In genomic region chr10:70051878-70052277, GRCh38 we compare ENCODE assay signal across 10 cellular contexts. TPM values are rescaled to one million over a fixed set of nuclear protein-coding genes. Genes with fewer than 3 reads are reported as not detected.
A peak's percentile ranks its signal among the peaks of the same experiment; 100 is the strongest.
DNase-seq lines count a peak whose midpoint lies in the region; ATAC-seq and TF ChIP-seq lines count a peak whose summit lies in the region.
"Had no signal": no experiment of that assay in that cellular context is flagged by ENCODE, and none has a peak within 500 bp of the region (broad histone marks: within the 10 kb centered on the region; RNA-seq: fewer than 3 reads in every experiment).

No MANE protein-coding gene starts in this region.

- in situ Hi-C loops in astrocyte of the spinal cord (cut with HindIII; ENCODE audit: low sequenced_read_pairs) = no loop called here

- H3K9me3 ChIP-seq in cardiac muscle cell (ENCODE audit: low read depth) = no peaks in the 10 kb centered on the region
- no peaks in the 10 kb centered on the region for H3K9me3 ChIP-seq in right cardiac atrium (ENCODE audit: control insufficient read depth, low read length)
- no peaks in the 10 kb centered on the region for H3K9me3 ChIP-seq in lower lobe of right lung
- H3K9me3 ChIP-seq in thoracic aorta = no peaks in the 10 kb centered on the region
- H3K9me3 ChIP-seq in Peyer's patch = no peaks in the 10 kb centered on the region

- H3K36me3 ChIP-seq in cardiac muscle cell (no peaks in the 10 kb centered on the region), lower lobe of right lung (no peaks in the 10 kb centered on the region), thoracic aorta (no peaks in the 10 kb centered on the region), Peyer's patch (no peaks in the 10 kb centered on the region)

- DNase-seq in cardiac muscle cell (ENCODE audit: low read depth in 1 of 2, low spot score in 1 of 2) (no peak), right cardiac atrium (no peak), astrocyte of the spinal cord (ENCODE audit: low read depth, low spot score) (no peak), lower lobe of right lung (no peak), thoracic aorta (ENCODE audit: low spot score) (no peak), Peyer's patch (no peak), SIG-M5 treated with dmso at 0.1 percent for 504 hours (lab: John Stamatoyannopoulos, UW; ENCODE audit: unreplicated experiment) (no peak)
- DNase-seq in stimulated activated CD4-positive, alpha-beta T cell treated with anti-CD3 and anti-CD28 coated beads, Interleukin-2, amount 100 ng/mL, for 48 hours = no peak
- DNase-seq: activated CD4-positive, CD25-positive, alpha-beta regulatory T cell had no signal

- TF ChIP-seq CTCF in cardiac muscle cell (IDR thresholded peaks at IDR 0.05; ENCODE audit: low read depth, low read length) (no peak), astrocyte of the spinal cord (IDR thresholded peaks at IDR 0.05; ENCODE audit: low read depth, low read length) (no peak), lower lobe of right lung (IDR thresholded peaks at IDR 0.05) (no peak), thoracic aorta (IDR thresholded peaks at IDR 0.05) (no peak), Peyer's patch (IDR thresholded peaks at IDR 0.05) (no peak)

- H3K4me1 ChIP-seq in cardiac muscle cell (ENCODE audit: low read depth) (peaks cover 21% of the 10 kb centered on the region), right cardiac atrium (ENCODE audit: control insufficient read depth, insufficient read depth, low read length) (no peaks in the 10 kb centered on the region), lower lobe of right lung (peaks cover 8% of the 10 kb centered on the region), thoracic aorta (ENCODE audit: control insufficient read depth in 1 of 2, low read depth in 2 of 2) (peaks cover 8 to 14% of the 10 kb centered on the region in 2 donors), Peyer's patch (peaks cover 0 to 6% (median 0%) of the 10 kb centered on the region in 4 donors)

- TF ChIP-seq POLR2A in Peyer's patch (IDR thresholded peaks at IDR 0.05) = no peak

- H3K27ac ChIP-seq in cardiac muscle cell = peak overlapping the region; percentile 93
- no peak overlapping the region for H3K27ac ChIP-seq in right cardiac atrium (ENCODE audit: low read length)
- no peak overlapping the region for H3K27ac ChIP-seq in lower lobe of right lung
- H3K27ac ChIP-seq in thoracic aorta = no peak overlapping the region
- no peak overlapping the region for H3K27ac ChIP-seq in Peyer's patch

- WGBS in right cardiac atrium = 42% methylated on average over 5 of the region's 5 CpGs

- H3K27me3 ChIP-seq in cardiac muscle cell = no peaks in the 10 kb centered on the region
- no peaks in the 10 kb centered on the region for H3K27me3 ChIP-seq in right cardiac atrium (ENCODE audit: control insufficient read depth, insufficient read depth)
- H3K27me3 ChIP-seq in lower lobe of right lung (ENCODE audit: low read depth) = peaks cover 29% of the 10 kb centered on the region
- H3K27me3 ChIP-seq in thoracic aorta (replicated peaks; ENCODE audit: insufficient read depth) = no peaks in the 10 kb centered on the region
- H3K27me3 ChIP-seq in Peyer's patch = no peaks in the 10 kb centered on the region

- H3K4me3 ChIP-seq in cardiac muscle cell (peak overlapping the region; percentile 94), right cardiac atrium (ENCODE audit: low read length) (no peak overlapping the region), astrocyte of the spinal cord (ENCODE audit: low read depth, low read length) (peak overlapping the region; percentile 76), lower lobe of right lung (peak overlapping the region; percentile 72), thoracic aorta (peak overlapping the region; percentile 84), Peyer's patch (peak overlapping the region in 2 of 4 donors; percentile 83 to 84)

- ATAC-seq in right cardiac atrium = no peak
- ATAC-seq in lower lobe of right lung = no peak
- ATAC-seq in thoracic aorta (ENCODE audit: insufficient number of reproducible peaks, low FRiP score, low read depth) = no peak

- intact Hi-C loops in right cardiac atrium (cut with DNase I) = no loop called here
- intact Hi-C loops in lower lobe of right lung (cut with DNase I) = no loop called here

RNA-seq across cellular contexts. Expression of gene MACROH2A2, which starts 0.8 kb away (rescaled TPM):
- total RNA-seq in cardiac muscle cell (160 and 161 TPM in 2 replicates), right cardiac atrium (10 to 100 TPM; 13.6 to 14.7 (median 14.2) TPM), lower lobe of right lung (6.6 TPM), thoracic aorta (1 to 10 TPM in 1 of 2 donors, under 1 TPM in 1; 0.68 to 8.5 TPM), Peyer's patch (10 to 100 TPM; 10.4 to 18.2 (median 13.6) TPM)
- polyA plus RNA-seq in cardiac muscle cell (130 and 142 TPM in 2 replicates), right cardiac atrium (11.5 TPM)
- total RNA-seq: HT-29 had no signal
